In the genomic region with DNA sequence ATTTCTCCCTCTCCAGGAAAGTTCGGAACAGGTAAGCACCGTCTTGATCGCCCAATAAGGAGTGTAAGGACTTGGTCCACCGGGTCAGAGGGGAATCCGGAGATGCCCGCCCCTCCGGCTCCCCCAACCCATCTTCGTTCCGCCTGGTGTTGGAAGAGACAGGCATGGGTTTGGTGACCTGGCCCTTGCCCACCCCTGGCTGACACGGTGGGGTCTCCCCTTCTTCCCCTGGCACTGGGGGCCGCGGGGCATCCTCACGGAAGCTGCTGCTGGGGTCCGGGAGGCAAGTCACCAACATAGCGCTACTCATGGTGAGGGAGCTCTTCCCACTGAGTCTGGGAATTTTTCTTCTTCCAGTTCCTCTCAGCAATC, we compare ENCODE assay signal across 11 cellular contexts. TPM values are rescaled to one million over a fixed set of nuclear protein-coding genes. Genes with fewer than 3 reads are reported as not detected.
DNase-seq lines count a peak whose midpoint lies in the region; ATAC-seq, FAIRE-seq and TF ChIP-seq lines count a peak whose summit lies in the region.
"Had no signal": no experiment of that assay in that cellular context is flagged by ENCODE, and none has a peak within 500 bp of the region (broad histone marks: within the 10 kb centered on the region; RNA-seq: fewer than 3 reads in every experiment).

No MANE protein-coding gene starts in this region.

- FAIRE-seq in astrocyte (lab: Jason Lieb, UNC), result no peak

- no peaks in the 10 kb centered on the region for H3K36me3 ChIP-seq in cardiac muscle cell
- peaks cover 0 to 4% (median 0%) of the 10 kb centered on the region in 9 donors for H3K36me3 ChIP-seq in heart left ventricle
- no peaks in the 10 kb centered on the region for H3K36me3 ChIP-seq in astrocyte (ENCODE audit: insufficient read depth, low read length)
- no peaks in the 10 kb centered on the region for H3K36me3 ChIP-seq in left lung
- peaks cover 0 to 6% of the 10 kb centered on the region in 2 donors for H3K36me3 ChIP-seq in stomach smooth muscle (ENCODE audit: control insufficient read depth in 2 of 2, insufficient read depth in 2 of 2, low read length in 2 of 2)
- no peaks in the 10 kb centered on the region for H3K36me3 ChIP-seq in tibial nerve

- H3K9me3 ChIP-seq in cardiac muscle cell (ENCODE audit: low read depth), result no peaks in the 10 kb centered on the region
- H3K9me3 ChIP-seq in heart left ventricle, result no peaks in the 10 kb centered on the region
- no peaks in the 10 kb centered on the region for H3K9me3 ChIP-seq in astrocyte (ENCODE audit: insufficient read depth, low read depth, low read length)
- no peaks in the 10 kb centered on the region for H3K9me3 ChIP-seq in left lung
- no peaks in the 10 kb centered on the region for H3K9me3 ChIP-seq in stomach smooth muscle (ENCODE audit: control insufficient read depth in 2 of 2, low read length in 2 of 2)
- H3K9me3 ChIP-seq in tibial nerve, result no peaks in the 10 kb centered on the region
- H3K9me3 ChIP-seq: esophagus muscularis mucosa had no signal

- H3K27ac ChIP-seq in cardiac muscle cell (no peak overlapping the region), heart left ventricle (no peak overlapping the region), astrocyte (ENCODE audit: low read depth, low read length) (no peak overlapping the region), left lung (peak overlapping the region; percentile 86 to 94), stomach smooth muscle (ENCODE audit: low read length) (peak overlapping the region; percentile 49), tibial nerve (peak overlapping the region in 2 of 4 donors; percentile 5 to 90)
- H3K27ac ChIP-seq: esophagus muscularis mucosa had no signal

- H3K4me1 ChIP-seq in cardiac muscle cell (ENCODE audit: low read depth) (peaks cover 22% of the 10 kb centered on the region), heart left ventricle (peaks cover 0 to 28% (median 13%) of the 10 kb centered on the region in 12 donors), astrocyte (ENCODE audit: insufficient read depth, low read length) (peaks cover 39% of the 10 kb centered on the region), left lung (peaks cover 16 to 20% of the 10 kb centered on the region in 2 donors), stomach smooth muscle (ENCODE audit: control insufficient read depth, insufficient read depth, low read length) (peaks cover 25% of the 10 kb centered on the region), tibial nerve (peaks cover 0 to 25% (median 14%) of the 10 kb centered on the region in 4 donors)

- peaks cover 37% of the 10 kb centered on the region for H3K79me2 ChIP-seq in astrocyte (ENCODE audit: insufficient read depth, low read length)

- no peaks in the 10 kb centered on the region for H4K20me1 ChIP-seq in astrocyte (ENCODE audit: insufficient read depth, low read length)

- peaks cover 3% of the 10 kb centered on the region for H3K36me3 Mint-ChIP-seq in astrocyte (ENCODE audit: low read depth, unreplicated experiment)

- H3K27ac Mint-ChIP-seq in astrocyte (ENCODE audit: unreplicated experiment), result no peak overlapping the region

- H3K27me3 ChIP-seq in cardiac muscle cell (no peaks in the 10 kb centered on the region), heart left ventricle (peaks cover 0 to 20% (median 0%) of the 10 kb centered on the region in 9 donors), astrocyte (ENCODE audit: insufficient read depth, low read length) (no peaks in the 10 kb centered on the region), left lung (peaks cover 0 to 67% of the 10 kb centered on the region in 2 donors), stomach smooth muscle (ENCODE audit: control insufficient read depth in 1 of 2, insufficient read depth in 2 of 2, low read length in 2 of 2) (no peaks in the 10 kb centered on the region), tibial nerve (no peaks in the 10 kb centered on the region)
- H3K27me3 ChIP-seq: esophagus muscularis mucosa had no signal

- peaks cover 1% of the 10 kb centered on the region for H3K9me3 Mint-ChIP-seq in astrocyte (ENCODE audit: unreplicated experiment)

- TF ChIP-seq CTCF in cardiac muscle cell (IDR thresholded peaks at IDR 0.05; ENCODE audit: low read depth, low read length) (no peak), heart left ventricle (IDR thresholded peaks at IDR 0.05) (no peak), astrocyte (IDR thresholded peaks at IDR 0.05; ENCODE audit: insufficient read depth, low read depth, low read length) (no peak), left lung (IDR thresholded peaks at IDR 0.05) (no peak), tibial nerve (IDR thresholded peaks at IDR 0.05) (no peak)

- peak overlapping the region; percentile 89 for H3K4me2 ChIP-seq in astrocyte (ENCODE audit: low read length)

- intact Hi-C loops in heart left ventricle (cut with DNase I) (loop anchor here in 7 of 10 donors (5.0 to 10.0 kb wide), 7 partner anchors 96 to 617 kb away; no protein-coding TSS in a partner anchor), left lung (cut with DNase I) (loop anchor here (5.0 to 10.0 kb wide), 3 partner anchors 103 to 263 kb away; no protein-coding TSS in a partner anchor)

- H3K4me1 Mint-ChIP-seq in astrocyte (ENCODE audit: low read depth, unreplicated experiment), result peaks cover 14% of the 10 kb centered on the region

- H3K27me3 Mint-ChIP-seq in astrocyte (ENCODE audit: low read depth, unreplicated experiment), result peaks cover 6% of the 10 kb centered on the region

- WGBS in heart left ventricle, 4 donors, result 76 to 86% (median 84%) methylated on average over 15 of the region's 15 CpGs
- 53 to 66% methylated on average over 15 of the region's 15 CpGs for WGBS in tibial nerve, 2 donors

- no peak for TF ChIP-seq EP300 in tibial nerve (IDR thresholded peaks at IDR 0.05)

- DNase-seq in cardiac muscle cell (ENCODE audit: low read depth in 1 of 2, low spot score in 1 of 2) (no peak), heart left ventricle (no peak), astrocyte (ENCODE audit: low read depth) (no peak), left lung (peak in 1 of 2 donors; percentile 65), NCI-H1105 (lab: John Stamatoyannopoulos, UW) (no peak), tibial nerve (ENCODE audit: low spot score in 2 of 2) (no peak)
- DNase-seq: NCI-H446 treated with DMSO at 0.1 percent for 48 hours had no signal

- ATAC-seq in heart left ventricle (no peak), left lung (no peak), GM21423 (IDR thresholded peaks at IDR 0.05; ENCODE audit: unreplicated experiment) (no peak)
- ATAC-seq: Panc1 had no signal

- H2AFZ ChIP-seq in astrocyte (ENCODE audit: low read depth, low read length), result no peak overlapping the region

- H3K9ac ChIP-seq in astrocyte (ENCODE audit: low read length), result peak overlapping the region; percentile 70
- H3K9ac ChIP-seq in stomach smooth muscle (ENCODE audit: low read length in 2 of 2), result no peak overlapping the region

- TF ChIP-seq POLR2A in heart left ventricle (IDR thresholded peaks at IDR 0.05) (no peak), tibial nerve (IDR thresholded peaks at IDR 0.05) (no peak)

- peak overlapping the region; percentile 95 for H3K4me3 Mint-ChIP-seq in astrocyte (ENCODE audit: unreplicated experiment)

- peak overlapping the region; percentile 100 for H3K4me3 ChIP-seq in cardiac muscle cell
- peak overlapping the region in 6 of 12 donors; percentile 15 to 98 (median 90) for H3K4me3 ChIP-seq in heart left ventricle
- H3K4me3 ChIP-seq in astrocyte (ENCODE audit: insufficient read depth, low read depth, low read length), result no peak overlapping the region
- no peak overlapping the region for H3K4me3 ChIP-seq in left lung
- peak overlapping the region in 1 of 2 donors; percentile 82 for H3K4me3 ChIP-seq in stomach smooth muscle (ENCODE audit: low read length in 2 of 2)
- H3K4me3 ChIP-seq in tibial nerve, result peak overlapping the region in 2 of 4 donors; percentile 74 to 98
- H3K4me3 ChIP-seq: esophagus muscularis mucosa had no signal

RNA-seq across cellular contexts. Expression of a gene that starts 3.2 kb away (rescaled TPM):
- total RNA-seq in cardiac muscle cell (35.4 and 51.1 TPM in 2 replicates), heart left ventricle (10 to 100 TPM in 6 of 9 donors, 1 to 10 TPM in 3; 5.7 to 24.0 (median 12.9) TPM), astrocyte (8.0 and 8.9 TPM in 2 replicates), left lung (10 to 100 TPM; 25.0 to 41.6 TPM), tibial nerve (10 to 100 TPM; 15.3 to 23.7 (median 20.5) TPM)
- polyA plus RNA-seq in cardiac muscle cell (15.0 and 22.3 TPM in 2 replicates), heart left ventricle (10 to 100 TPM in 1 of 2 donors, 1 to 10 TPM in 1; 5.6 to 20.0 TPM)

Comparison
In these comparisons a context has a peak if more than half of its experiments do, and no peak if none do; other contexts are left out.
1. H3K27ac ChIP-seq: peak in left lung (2 of 2) and stomach smooth muscle (single experiment); none in cardiac muscle cell (single experiment), heart left ventricle (0 of 12) and astrocyte (single experiment).